In genomic region chr1:108044318-108044717, GRCh38 we compare ENCODE assay signal across 29 cellular contexts.
DNase-seq lines count a peak whose midpoint lies in the region; ATAC-seq and TF ChIP-seq lines count a peak whose summit lies in the region.
"Had no signal": no experiment of that assay in that cellular context is flagged by ENCODE, and none has a peak within 500 bp of the region (broad histone marks: within the 10 kb centered on the region; RNA-seq: fewer than 3 reads in every experiment).

No MANE protein-coding gene starts in this region.

- WGBS in mammary epithelial cell (ENCODE audit: low coverage, missing lambda C conversion rate): 100% methylated on average over 2 of the region's 2 CpGs

- H3K79me2 ChIP-seq in mammary epithelial cell (ENCODE audit: insufficient read depth, low read length): no peaks in the 10 kb centered on the region

- no peak overlapping the region for H3K4me3 ChIP-seq in breast epithelium
- H3K4me3 ChIP-seq in mammary epithelial cell (replicated peaks in 1 of 3; ENCODE audit: insufficient read depth in 1 of 3, low read depth in 2 of 3, low read length in 3 of 3): no peak overlapping the region
- no peak overlapping the region for H3K4me3 ChIP-seq in Jurkat, Clone E6-1 (ENCODE audit: low read length)
- H3K4me3 ChIP-seq: body of pancreas, esophagus muscularis mucosa, HAP-1, prostate gland, SJSA1 had no signal

- dilution Hi-C loops in mammary epithelial cell (cut with HindIII; ENCODE audit: low sequenced_read_pairs): no loop called here

- no peaks in the 10 kb centered on the region for H3K36me3 ChIP-seq in breast epithelium
- H3K36me3 ChIP-seq in mammary epithelial cell (ENCODE audit: insufficient read depth, low read length): no peaks in the 10 kb centered on the region
- H3K36me3 ChIP-seq: BE2C, esophagus muscularis mucosa, HAP-1, prostate gland, SJSA1 had no signal

- H3K4me2 ChIP-seq in mammary epithelial cell (ENCODE audit: insufficient read depth, low read depth, low read length): no peak overlapping the region

- peaks cover 0 to 24% of the 10 kb centered on the region in 2 donors for H3K4me1 ChIP-seq in breast epithelium
- peaks cover 30% of the 10 kb centered on the region for H3K4me1 ChIP-seq in mammary epithelial cell (ENCODE audit: insufficient read depth, low read length)
- H3K4me1 ChIP-seq: BE2C, body of pancreas, HAP-1, prostate gland, SJSA1 had no signal

- peaks cover 2% of the 10 kb centered on the region for H3K9me3 Mint-ChIP-seq in memory B cell
- peaks cover 4 to 7% of the 10 kb centered on the region in 2 donors for H3K9me3 Mint-ChIP-seq in stimulated activated naive B cell treated with anti-CD40 and anti-IgM and Interleukin-4, amounts not matched to agents 10 μg/mL and 1 μg/mL and 100 μg/mL, for 72 hours

- H2AFZ ChIP-seq in mammary epithelial cell (ENCODE audit: low read depth, low read length): no peak overlapping the region

- no peak overlapping the region for H3K9ac ChIP-seq in mammary epithelial cell (ENCODE audit: insufficient read depth, low read length)

- no peaks in the 10 kb centered on the region for H3K9me3 ChIP-seq in breast epithelium
- no peaks in the 10 kb centered on the region for H3K9me3 ChIP-seq in mammary epithelial cell (replicated peaks; ENCODE audit: insufficient read depth, low read length)
- H3K9me3 ChIP-seq: BE2C, body of pancreas, HAP-1, prostate gland, SJSA1 had no signal

- no peak for TF ChIP-seq CTCF in breast epithelium (IDR thresholded peaks at IDR 0.05)
- TF ChIP-seq CTCF in mammary epithelial cell (conservative IDR thresholded peaks at IDR 0.05 in 1 of 2, IDR thresholded peaks at IDR 0.05 in 1 of 2; ENCODE audit: extremely low read depth in 1 of 2, insufficient read depth in 1 of 2, low read depth in 1 of 2, low read length in 2 of 2): no peak

- H3K27me3 Mint-ChIP-seq in memory B cell: peaks cover 10% of the 10 kb centered on the region
- no peaks in the 10 kb centered on the region for H3K27me3 Mint-ChIP-seq in stimulated activated naive B cell treated with anti-CD40 and anti-IgM and Interleukin-4, amounts not matched to agents 10 μg/mL and 1 μg/mL and 100 μg/mL, for 72 hours

- H4K20me1 ChIP-seq in mammary epithelial cell (ENCODE audit: insufficient read depth, low read length): no peaks in the 10 kb centered on the region

- no peaks in the 10 kb centered on the region for H3K27me3 ChIP-seq in breast epithelium
- H3K27me3 ChIP-seq in mammary epithelial cell (ENCODE audit: insufficient read depth, low read length): no peaks in the 10 kb centered on the region
- H3K27me3 ChIP-seq: body of pancreas, esophagus muscularis mucosa, SJSA1 had no signal

- intact Hi-C loops in breast epithelium (cut with DNase I; ENCODE audit: low total_unique reads): no loop called here
- intact Hi-C loops in mammary epithelial cell (cut with micrococcal nuclease): no loop called here
- intact Hi-C loops in left cardiac atrium (cut with DNase I): no loop called here

- H3K27ac ChIP-seq in breast epithelium (peak overlapping the region; percentile 77 to 87), mammary epithelial cell (ENCODE audit: insufficient read depth, low read depth, low read length) (no peak overlapping the region)
- H3K27ac ChIP-seq: body of pancreas, esophagus muscularis mucosa, prostate gland, RWPE1, SJSA1 had no signal

- no TSS peak for BruUV-seq in mammary epithelial cell (replicated peaks; lab: Mats Ljungman, UMichigan)

- peak overlapping the region; percentile 9 for H3K4me3 Mint-ChIP-seq in memory B cell
- peak overlapping the region in 1 of 2 donors; percentile 33 for H3K4me3 Mint-ChIP-seq in stimulated activated naive B cell treated with anti-CD40 and anti-IgM and Interleukin-4, amounts not matched to agents 10 μg/mL and 1 μg/mL and 100 μg/mL, for 72 hours
- H3K4me3 Mint-ChIP-seq: activated CD8-positive, alpha-beta memory T cell treated with anti-CD3 and anti-CD28 coated beads, Interleukin-2, amount 10 ng/mL, durations not matched to agents 7 days and 5 days had no signal

- peaks cover 23% of the 10 kb centered on the region for H3K4me1 Mint-ChIP-seq in memory B cell
- peaks cover 26 to 41% of the 10 kb centered on the region in 2 donors for H3K4me1 Mint-ChIP-seq in stimulated activated naive B cell treated with anti-CD40 and anti-IgM and Interleukin-4, amounts not matched to agents 10 μg/mL and 1 μg/mL and 100 μg/mL, for 72 hours

- TF ChIP-seq POLR2A in breast epithelium (IDR thresholded peaks at IDR 0.05): no peak

- DNase-seq in breast epithelium (ENCODE audit: low spot score in 2 of 2) (no peak), mammary epithelial cell (no peak), memory B cell (ENCODE audit: low spot score in 2 of 2) (no peak), NCI-H2029 (lab: John Stamatoyannopoulos, UW) (no peak), left cardiac atrium (no peak), HuH-7.5 (ENCODE audit: low spot score) (no peak)
- peak; percentile 60 for DNase-seq in Jurkat, Clone E6-1 (ENCODE audit: low read depth, low spot score)
- DNase-seq in stimulated activated naive B cell treated with anti-CD40 and anti-IgM and Interleukin-4, amounts not matched to agents 10 μg/mL and 1 μg/mL and 100 μg/mL, for 72 hours: no peak
- DNase-seq: ACHN; activated CD4-positive, alpha-beta T cell treated with anti-CD3 and anti-CD28 coated beads, Interleukin-2, amount 50 U/mL, for 1 hour; activated CD8-positive, alpha-beta memory T cell treated with anti-CD3 and anti-CD28 coated beads, Interleukin-2, amount 10 ng/mL, durations not matched to agents 7 days and 5 days; activated naive CD4-positive, alpha-beta T cell; BE2C; foreskin fibroblast; mesenchymal stem cell; NCI-H1048; NCI-H1694 treated with DMSO at 0.1 percent for 48 hours; nucleus accumbens; stimulated activated CD4-positive, alpha-beta T cell treated with anti-CD3 and anti-CD28 coated beads, Interleukin-12 subunit alpha, Interleukin-12 subunit beta, amount 100 ng/mL, for 4 hours; stimulated activated CD4-positive, alpha-beta T cell treated with anti-CD3 and anti-CD28 coated beads, Interleukin-2, amount 100 ng/mL, for 48 hours; T1000 had no signal

- in situ Hi-C loops in mammary epithelial cell (cut with MboI; ENCODE audit: low sequenced_read_pairs in 2 of 2): no loop called here

- CTCF ChIA-PET in mammary epithelial cell (lab: Charles Lee; ENCODE audit: low non-redundant PET): no interaction called here

- peak overlapping the region; percentile 74 for H3K27ac Mint-ChIP-seq in memory B cell
- H3K27ac Mint-ChIP-seq in stimulated activated naive B cell treated with anti-CD40 and anti-IgM and Interleukin-4, amounts not matched to agents 10 μg/mL and 1 μg/mL and 100 μg/mL, for 72 hours: peak overlapping the region; percentile 89
- H3K27ac Mint-ChIP-seq: activated CD8-positive, alpha-beta memory T cell treated with anti-CD3 and anti-CD28 coated beads, Interleukin-2, amount 10 ng/mL, durations not matched to agents 7 days and 5 days had no signal

- H3K36me3 Mint-ChIP-seq in memory B cell: peaks cover 6% of the 10 kb centered on the region
- peaks cover 0 to 9% of the 10 kb centered on the region in 2 donors for H3K36me3 Mint-ChIP-seq in stimulated activated naive B cell treated with anti-CD40 and anti-IgM and Interleukin-4, amounts not matched to agents 10 μg/mL and 1 μg/mL and 100 μg/mL, for 72 hours
- H3K36me3 Mint-ChIP-seq: activated CD8-positive, alpha-beta memory T cell treated with anti-CD3 and anti-CD28 coated beads, Interleukin-2, amount 10 ng/mL, durations not matched to agents 7 days and 5 days had no signal

- no peak for ATAC-seq in memory B cell (ENCODE audit: low read depth)
- peak in 1 of 2 donors; percentile 24 for ATAC-seq in stimulated activated naive B cell treated with anti-CD40 and anti-IgM and Interleukin-4, amounts not matched to agents 10 μg/mL and 1 μg/mL and 100 μg/mL, for 72 hours (replicated peaks)
- no peak for ATAC-seq in left cardiac atrium
- ATAC-seq: activated CD8-positive, alpha-beta memory T cell treated with anti-CD3 and anti-CD28 coated beads, Interleukin-2, amount 10 ng/mL, durations not matched to agents 7 days and 5 days; body of pancreas; left lobe of liver; sciatic nerve had no signal
